Comparison of ENCODE assay signal across 8 cellular contexts in the genomic region with DNA sequence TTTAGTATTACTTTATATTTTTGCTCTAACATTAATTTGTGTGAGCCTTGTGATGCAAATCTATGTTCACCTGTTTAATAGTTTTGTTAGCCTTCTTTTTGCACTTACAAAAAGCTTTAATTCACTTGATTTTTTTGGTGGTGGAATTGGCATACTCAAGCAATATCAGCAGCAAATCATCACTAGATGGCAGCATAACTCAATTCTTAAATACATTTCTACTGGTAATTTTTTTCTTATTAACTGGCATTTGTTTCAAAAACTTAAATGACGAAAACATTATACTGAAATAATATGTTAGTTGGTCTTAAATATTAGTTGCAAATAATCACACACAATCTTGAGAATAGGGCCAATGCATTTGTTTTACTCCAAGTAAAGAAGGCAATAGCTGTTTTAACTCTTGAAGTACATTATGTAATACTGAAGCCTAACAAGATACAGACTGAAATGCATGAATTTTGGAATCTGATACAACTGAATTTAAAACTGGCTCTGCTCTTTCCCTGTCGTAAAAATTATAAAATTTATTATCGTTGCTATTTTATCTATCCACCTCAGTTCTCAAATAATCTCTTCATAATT.
A peak's percentile ranks its signal among the peaks of the same experiment; 100 is the strongest.
DNase-seq lines count a peak whose midpoint lies in the region; ATAC-seq, FAIRE-seq and TF ChIP-seq lines count a peak whose summit lies in the region.

No MANE protein-coding gene starts in this region.

- TF ChIP-seq CTCF in AG10803 (conservative IDR thresholded peaks at IDR 0.05; ENCODE audit: low read length) (peak; percentile 73), astrocyte (IDR thresholded peaks at IDR 0.05; ENCODE audit: insufficient read depth, low read depth, low read length) (peak; percentile 72)

- no peak overlapping the region for H3K4me3 ChIP-seq in AG10803 (ENCODE audit: low read length)
- H3K4me3 ChIP-seq in astrocyte (ENCODE audit: insufficient read depth, low read depth, low read length) = no peak overlapping the region

- FAIRE-seq in astrocyte (lab: Jason Lieb, UNC) = peak; percentile 26

- H3K9ac ChIP-seq in astrocyte (ENCODE audit: low read length) = no peak overlapping the region

- no peaks in the 10 kb centered on the region for H3K4me1 Mint-ChIP-seq in astrocyte (ENCODE audit: low read depth, unreplicated experiment)

- no peaks in the 10 kb centered on the region for H4K20me1 ChIP-seq in astrocyte (ENCODE audit: insufficient read depth, low read length)

- H3K79me2 ChIP-seq in astrocyte (ENCODE audit: insufficient read depth, low read length) = no peaks in the 10 kb centered on the region

- DNase-seq in AG10803 (ENCODE audit: low read depth) (peak; percentile 66), NCI-H2029 (lab: John Stamatoyannopoulos, UW) (peak; percentile 2), astrocyte (ENCODE audit: low read depth) (peak; percentile 38), kidney tubule cell (ENCODE audit: low spot score) (peak; percentile 50), NK-92 (lab: John Stamatoyannopoulos, UW; ENCODE audit: unreplicated experiment) (no peak), posterior cingulate gyrus (no peak), sciatic nerve (ENCODE audit: low spot score) (no peak)

- no peak overlapping the region for H3K4me2 ChIP-seq in astrocyte (ENCODE audit: low read length)

- H2AFZ ChIP-seq in astrocyte (ENCODE audit: low read depth, low read length) = no peak overlapping the region

- no peaks in the 10 kb centered on the region for H3K36me3 ChIP-seq in astrocyte (ENCODE audit: insufficient read depth, low read length)

- H3K4me3 Mint-ChIP-seq in astrocyte (ENCODE audit: unreplicated experiment) = no peak overlapping the region

- ATAC-seq in GM19395 (IDR thresholded peaks at IDR 0.05; ENCODE audit: unreplicated experiment) (peak; percentile 60), sciatic nerve (no peak)

- no peaks in the 10 kb centered on the region for H3K27me3 Mint-ChIP-seq in astrocyte (ENCODE audit: low read depth, unreplicated experiment)

- no peak overlapping the region for H3K27ac ChIP-seq in astrocyte (ENCODE audit: low read depth, low read length)

- no peak overlapping the region for H3K27ac Mint-ChIP-seq in astrocyte (ENCODE audit: unreplicated experiment)

- peaks cover 10% of the 10 kb centered on the region for H3K9me3 Mint-ChIP-seq in astrocyte (ENCODE audit: unreplicated experiment)

- no peaks in the 10 kb centered on the region for H3K36me3 Mint-ChIP-seq in astrocyte (ENCODE audit: low read depth, unreplicated experiment)

- H3K9me3 ChIP-seq in astrocyte (ENCODE audit: insufficient read depth, low read depth, low read length) = no peaks in the 10 kb centered on the region

- H3K27me3 ChIP-seq in astrocyte (ENCODE audit: insufficient read depth, low read length) = no peaks in the 10 kb centered on the region

- intact Hi-C loops in posterior cingulate gyrus (cut with DNase I) = loop anchor here (2.0 kb wide), 1 partner anchor 600 kb away; no protein-coding TSS in a partner anchor
- intact Hi-C loops in sciatic nerve (cut with DNase I) = no loop called here

- no peaks in the 10 kb centered on the region for H3K4me1 ChIP-seq in astrocyte (ENCODE audit: insufficient read depth, low read length)

Comparison
In these comparisons a context has a peak if more than half of its experiments do, and no peak if none do; other contexts are left out.
1. DNase-seq: peak in AG10803 (single experiment), NCI-H2029 (single experiment), astrocyte (single experiment) and kidney tubule cell (single experiment); none in NK-92 (single experiment), posterior cingulate gyrus (0 of 10) and sciatic nerve (single experiment).